ENCODE assay signal across 8 cellular contexts in the genomic region with DNA sequence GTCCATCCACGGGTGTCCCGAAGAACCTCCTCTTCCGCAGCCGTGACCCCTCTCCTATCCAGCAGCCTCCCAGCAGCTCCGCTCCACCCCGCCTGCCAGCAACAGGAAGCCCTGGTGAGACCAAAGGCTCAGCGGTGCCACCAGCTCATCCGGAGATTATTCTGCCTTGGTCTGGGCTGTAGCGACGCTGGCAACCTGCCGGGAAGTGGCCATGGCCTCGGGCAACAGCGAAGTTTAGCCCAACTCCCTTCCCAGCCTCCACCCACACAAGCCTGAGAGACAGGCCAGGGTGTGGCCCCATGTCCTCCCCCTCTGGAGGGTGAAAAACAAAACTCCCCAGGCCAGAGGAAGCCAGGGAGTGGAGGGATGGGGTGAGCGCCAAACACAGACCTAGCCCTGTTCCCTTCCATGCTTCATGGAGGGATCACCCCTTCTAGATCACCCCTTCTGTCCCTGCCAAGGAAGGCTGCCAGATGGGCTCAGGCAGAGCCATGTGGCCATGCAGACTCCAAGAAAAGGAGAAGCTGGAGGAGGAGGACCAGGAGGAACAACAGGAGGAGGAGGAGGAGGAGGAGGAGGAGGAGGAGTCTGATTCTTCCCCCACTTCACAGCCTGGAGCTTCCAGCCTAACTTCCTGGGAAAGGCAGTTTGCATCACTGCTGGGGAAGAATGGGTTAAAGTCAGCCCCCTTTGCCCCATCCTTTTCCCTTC. TPM values are rescaled to one million over a fixed set of nuclear protein-coding genes. Genes with fewer than 3 reads are reported as not detected.
A peak's percentile ranks its signal among the peaks of the same experiment; 100 is the strongest.
DNase-seq lines count a peak whose midpoint lies in the region; ATAC-seq and TF ChIP-seq lines count a peak whose summit lies in the region.

No MANE protein-coding gene starts in this region.

- H3K9me3 ChIP-seq in KOPT-K1 (ENCODE audit: insufficient read depth, low read length, poor library complexity, severe bottlenecking) (no peaks in the 10 kb centered on the region), esophagus muscularis mucosa (no peaks in the 10 kb centered on the region), aorta (ENCODE audit: control insufficient read depth, low read length) (no peaks in the 10 kb centered on the region)

- H3K36me3 ChIP-seq in KOPT-K1 (ENCODE audit: insufficient read depth, low read length) (peaks cover 41% of the 10 kb centered on the region), esophagus muscularis mucosa (peaks cover 16 to 43% (median 39%) of the 10 kb centered on the region in 4 donors), aorta (ENCODE audit: control insufficient read depth in 1 of 2, insufficient read depth in 2 of 2, low read length in 1 of 2) (peaks cover 0 to 3% of the 10 kb centered on the region in 2 donors)

- H3K4me3 Mint-ChIP-seq in activated CD8-positive, alpha-beta memory T cell treated with anti-CD3 and anti-CD28 coated beads, Interleukin-2, amount 10 ng/mL, durations not matched to agents 7 days and 5 days, result peak overlapping the region; percentile 82
- H3K4me3 Mint-ChIP-seq in nephron progenitor cell, result peak overlapping the region; percentile 80

- DNase-seq in EL (peak; percentile 90), esophagus muscularis mucosa (ENCODE audit: extremely low spot score) (peak; percentile 93), nephron progenitor cell (no peak), aorta (peak; percentile 89 to 92), HuH-7 (ENCODE audit: low spot score) (no peak)
- DNase-seq in activated CD8-positive, alpha-beta memory T cell treated with anti-CD3 and anti-CD28 coated beads, Interleukin-2, amount 10 ng/mL, durations not matched to agents 7 days and 5 days, result peak; percentile 75

- TF ChIP-seq POLR2A in esophagus muscularis mucosa (IDR thresholded peaks at IDR 0.05; ENCODE audit: low read depth), result no peak

- H3K27me3 ChIP-seq in esophagus muscularis mucosa (no peaks in the 10 kb centered on the region), aorta (ENCODE audit: control insufficient read depth in 1 of 2, insufficient read depth in 2 of 2, low read length in 1 of 2) (no peaks in the 10 kb centered on the region)

- H3K27ac ChIP-seq in KOPT-K1 (ENCODE audit: low read depth, low read length, poor library complexity, severe bottlenecking), result peak overlapping the region; percentile 73
- peak overlapping the region; percentile 86 to 91 (median 87) for H3K27ac ChIP-seq in esophagus muscularis mucosa (replicated peaks in 1 of 4)
- H3K27ac ChIP-seq in aorta (ENCODE audit: low read depth in 1 of 2, low read length in 2 of 2), result peak overlapping the region; percentile 32 to 72

- H3K4me1 ChIP-seq in esophagus muscularis mucosa (peaks cover 41 to 67% (median 65%) of the 10 kb centered on the region in 4 donors), aorta (ENCODE audit: control insufficient read depth in 1 of 2, insufficient read depth in 2 of 2, low read length in 2 of 2) (peaks cover 0 to 5% of the 10 kb centered on the region in 2 donors)

- intact Hi-C loops in esophagus muscularis mucosa (cut with DNase I), result no loop called here
- intact Hi-C loops in aorta (cut with DNase I), result no loop called here

- H3K9me3 Mint-ChIP-seq in activated CD8-positive, alpha-beta memory T cell treated with anti-CD3 and anti-CD28 coated beads, Interleukin-2, amount 10 ng/mL, durations not matched to agents 7 days and 5 days (ENCODE audit: low read depth), result no peaks in the 10 kb centered on the region
- H3K9me3 Mint-ChIP-seq in nephron progenitor cell, result no peaks in the 10 kb centered on the region

- TF ChIP-seq CTCF in esophagus muscularis mucosa (IDR thresholded peaks at IDR 0.05), result no peak
- no peak for TF ChIP-seq CTCF in nephron progenitor cell (IDR thresholded peaks at IDR 0.05)

- H3K4me3 ChIP-seq in esophagus muscularis mucosa (peak overlapping the region; percentile 77 to 86 (median 80)), aorta (ENCODE audit: low read length in 2 of 2) (peak overlapping the region; percentile 83 to 86)

- CTCF ChIA-PET in activated CD8-positive, alpha-beta memory T cell treated with anti-CD3 and anti-CD28 coated beads, Interleukin-2, amount 10 ng/mL, durations not matched to agents 7 days and 5 days (lab: Charles Lee), result interaction anchor here (0.7 to 6.5 kb wide), 12 partner anchors 9 to 42 kb away, joined by 3 to 54 read pairs (median 4); partner anchors contain the start of genes CALHM3 and NEURL1

- peak; percentile 71 for ATAC-seq in activated CD8-positive, alpha-beta memory T cell treated with anti-CD3 and anti-CD28 coated beads, Interleukin-2, amount 10 ng/mL, durations not matched to agents 7 days and 5 days
- ATAC-seq in aorta (ENCODE audit: low FRiP score) (peak; percentile 77), GM21423 (IDR thresholded peaks at IDR 0.05; ENCODE audit: unreplicated experiment) (no peak)

- 25% methylated on average over 9 of the region's 14 CpGs for WGBS in esophagus muscularis mucosa
- 0 to 1% methylated on average over 14 of the region's 14 CpGs for WGBS in aorta, 2 donors

- no peak for TF ChIP-seq EP300 in esophagus muscularis mucosa (IDR thresholded peaks at IDR 0.05)

- H3K36me3 Mint-ChIP-seq in activated CD8-positive, alpha-beta memory T cell treated with anti-CD3 and anti-CD28 coated beads, Interleukin-2, amount 10 ng/mL, durations not matched to agents 7 days and 5 days, result peaks cover 42% of the 10 kb centered on the region
- peaks cover 20% of the 10 kb centered on the region for H3K36me3 Mint-ChIP-seq in nephron progenitor cell (ENCODE audit: low read depth)

- no peaks in the 10 kb centered on the region for H3K27me3 Mint-ChIP-seq in activated CD8-positive, alpha-beta memory T cell treated with anti-CD3 and anti-CD28 coated beads, Interleukin-2, amount 10 ng/mL, durations not matched to agents 7 days and 5 days
- peaks cover 12% of the 10 kb centered on the region for H3K27me3 Mint-ChIP-seq in nephron progenitor cell (ENCODE audit: low read depth, poor library complexity)

- peaks cover 57% of the 10 kb centered on the region for H3K4me1 Mint-ChIP-seq in activated CD8-positive, alpha-beta memory T cell treated with anti-CD3 and anti-CD28 coated beads, Interleukin-2, amount 10 ng/mL, durations not matched to agents 7 days and 5 days
- H3K4me1 Mint-ChIP-seq in nephron progenitor cell, result peaks cover 40% of the 10 kb centered on the region

- peak overlapping the region; percentile 89 for H3K27ac Mint-ChIP-seq in activated CD8-positive, alpha-beta memory T cell treated with anti-CD3 and anti-CD28 coated beads, Interleukin-2, amount 10 ng/mL, durations not matched to agents 7 days and 5 days
- no peak overlapping the region for H3K27ac Mint-ChIP-seq in nephron progenitor cell

RNA-seq across cellular contexts. Expression of gene CALHM2, which starts 0.9 kb away (rescaled TPM):
- total RNA-seq in activated CD8-positive, alpha-beta memory T cell treated with anti-CD3 and anti-CD28 coated beads, Interleukin-2, amount 10 ng/mL, durations not matched to agents 7 days and 5 days, result 10 to 100 TPM; 65.6 to 93.4 TPM
- 10 to 100 TPM; 44.4 to 69.9 (median 62.8) TPM for total RNA-seq in esophagus muscularis mucosa
- total RNA-seq in aorta, result 10 to 100 TPM; 52.8 to 81.9 TPM
- 10 to 100 TPM; 31.7 to 90.4 TPM for polyA plus RNA-seq in aorta

RNA-seq across cellular contexts. Expression of gene CALHM1, which starts 7.5 kb away (rescaled TPM):
- 1 to 10 TPM in 1 of 2 experiments, under 1 TPM in 1; 0.47 to 1.1 TPM for total RNA-seq in activated CD8-positive, alpha-beta memory T cell treated with anti-CD3 and anti-CD28 coated beads, Interleukin-2, amount 10 ng/mL, durations not matched to agents 7 days and 5 days
- total RNA-seq in esophagus muscularis mucosa (not detected), aorta (not detected)
- polyA plus RNA-seq in aorta, result not detected

RNA-seq across cellular contexts. Expression of gene CALHM3, which starts 27.8 kb away (rescaled TPM):
- total RNA-seq in activated CD8-positive, alpha-beta memory T cell treated with anti-CD3 and anti-CD28 coated beads, Interleukin-2, amount 10 ng/mL, durations not matched to agents 7 days and 5 days, result not detected
- total RNA-seq in esophagus muscularis mucosa (not detected), aorta (not detected)
- not detected for polyA plus RNA-seq in aorta

RNA-seq across cellular contexts. Expression of gene NEURL1, which starts 42.3 kb away (rescaled TPM):
- 1 to 10 TPM; 2.2 to 2.5 TPM for total RNA-seq in activated CD8-positive, alpha-beta memory T cell treated with anti-CD3 and anti-CD28 coated beads, Interleukin-2, amount 10 ng/mL, durations not matched to agents 7 days and 5 days
- total RNA-seq in esophagus muscularis mucosa (under 1 TPM; 0.39 to 0.63 (median 0.46) TPM), aorta (under 1 TPM; 0.16 to 0.18 TPM)
- polyA plus RNA-seq in aorta, result 1 to 10 TPM in 1 of 2 donors, under 1 TPM in 1; 0.51 to 2.8 TPM

RNA-seq across cellular contexts. Expression of gene PDCD11, which starts 54.8 kb away (rescaled TPM):
- total RNA-seq in activated CD8-positive, alpha-beta memory T cell treated with anti-CD3 and anti-CD28 coated beads, Interleukin-2, amount 10 ng/mL, durations not matched to agents 7 days and 5 days, result 10 to 100 TPM; 59.4 to 67.7 TPM
- total RNA-seq in esophagus muscularis mucosa, result 10 to 100 TPM; 12.0 to 17.4 (median 15.0) TPM
- total RNA-seq in aorta, result 10 to 100 TPM; 22.7 to 24.2 TPM
- polyA plus RNA-seq in aorta, result 10 to 100 TPM in 1 of 2 donors, 1 to 10 TPM in 1; 6.0 to 11.1 TPM

Comparison
In these comparisons a context has a peak if more than half of its experiments do, and no peak if none do; other contexts are left out.
1. DNase-seq: peak in EL (single experiment), activated CD8-positive, alpha-beta memory T cell treated with anti-CD3 and anti-CD28 coated beads, Interleukin-2, amount 10 ng/mL, durations not matched to agents 7 days and 5 days (single experiment), esophagus muscularis mucosa (single experiment) and aorta (2 of 2); none in nephron progenitor cell (single experiment) and HuH-7 (single experiment).
2. Peak in every context shown above with its lines, with median percentiles within 50 percentile points of each other: H3K27ac ChIP-seq.